14 cellular contexts compared by ENCODE assay signal in genomic region chr7:134502463-134502862, GRCh38. TPM values are rescaled to one million over a fixed set of nuclear protein-coding genes. Genes with fewer than 3 reads are reported as not detected.
DNase-seq lines count a peak whose midpoint lies in the region; ATAC-seq and TF ChIP-seq lines count a peak whose summit lies in the region.
"Had no signal": no experiment of that assay in that cellular context is flagged by ENCODE, and none has a peak within 500 bp of the region (broad histone marks: within the 10 kb centered on the region; RNA-seq: fewer than 3 reads in every experiment).

No MANE protein-coding gene starts in this region.

- no peaks in the 10 kb centered on the region for H3K36me3 Mint-ChIP-seq in nephron progenitor cell (ENCODE audit: low read depth)
- H3K36me3 Mint-ChIP-seq: activated naive CD8-positive, alpha-beta T cell treated with anti-CD3 and anti-CD28 coated beads, Interleukin-2, amount 10 ng/mL, durations not matched to agents 7 days and 5 days had no signal

- peak in 5 of 8 donors; percentile 51 to 85 (median 64) for ATAC-seq in heart right ventricle
- ATAC-seq in GM21367 (IDR thresholded peaks at IDR 0.05; ENCODE audit: unreplicated experiment): no peak
- ATAC-seq in GM21360 (IDR thresholded peaks at IDR 0.05; ENCODE audit: unreplicated experiment): no peak
- ATAC-seq: activated CD8-positive, alpha-beta T cell treated with anti-CD3 and anti-CD28 coated beads for 36 hours; T-helper 17 cell had no signal

- no peak overlapping the region for H3K27ac Mint-ChIP-seq in nephron progenitor cell
- H3K27ac Mint-ChIP-seq: activated CD8-positive, alpha-beta T cell treated with anti-CD3 and anti-CD28 coated beads for 36 hours; activated naive CD8-positive, alpha-beta T cell treated with anti-CD3 and anti-CD28 coated beads, Interleukin-2, amount 10 ng/mL, durations not matched to agents 7 days and 5 days; T-helper 17 cell had no signal

- TF ChIP-seq CTCF in HL-60 (IDR thresholded peaks at IDR 0.05; ENCODE audit: insufficient read depth, low read length): no peak
- no peak for TF ChIP-seq CTCF in ascending aorta (IDR thresholded peaks at IDR 0.05)
- TF ChIP-seq CTCF in heart right ventricle (IDR thresholded peaks at IDR 0.05): no peak
- TF ChIP-seq CTCF in nephron progenitor cell (IDR thresholded peaks at IDR 0.05): no peak

- no peaks in the 10 kb centered on the region for H3K9me3 Mint-ChIP-seq in nephron progenitor cell
- H3K9me3 Mint-ChIP-seq: activated CD8-positive, alpha-beta T cell treated with anti-CD3 and anti-CD28 coated beads for 36 hours; activated naive CD8-positive, alpha-beta T cell treated with anti-CD3 and anti-CD28 coated beads, Interleukin-2, amount 10 ng/mL, durations not matched to agents 7 days and 5 days had no signal

- H3K27ac ChIP-seq in HL-60 (replicated peaks) (no peak overlapping the region), ascending aorta (no peak overlapping the region), heart right ventricle (no peak overlapping the region)

- H3K4me3 ChIP-seq in HL-60 (replicated peaks; ENCODE audit: insufficient read depth, low read length) (no peak overlapping the region), ascending aorta (no peak overlapping the region), heart right ventricle (no peak overlapping the region)

- H3K36me3 ChIP-seq in ascending aorta (no peaks in the 10 kb centered on the region), heart right ventricle (no peaks in the 10 kb centered on the region)

- H3K27me3 Mint-ChIP-seq in nephron progenitor cell (ENCODE audit: low read depth, poor library complexity): peaks cover 2% of the 10 kb centered on the region

- 64 to 76% methylated on average over 2 of the region's 2 CpGs for WGBS in heart right ventricle, 2 donors

- no peaks in the 10 kb centered on the region for H3K9me3 ChIP-seq in ascending aorta
- H3K9me3 ChIP-seq in heart right ventricle: no peaks in the 10 kb centered on the region

- no peak overlapping the region for H3K4me3 Mint-ChIP-seq in nephron progenitor cell
- H3K4me3 Mint-ChIP-seq: activated CD8-positive, alpha-beta T cell treated with anti-CD3 and anti-CD28 coated beads for 36 hours; activated naive CD8-positive, alpha-beta T cell treated with anti-CD3 and anti-CD28 coated beads, Interleukin-2, amount 10 ng/mL, durations not matched to agents 7 days and 5 days; T-helper 17 cell had no signal

- intact Hi-C loops in ascending aorta (cut with DNase I): no loop called here
- intact Hi-C loops in heart right ventricle (cut with DNase I): no loop called here

- no peaks in the 10 kb centered on the region for H3K4me1 Mint-ChIP-seq in nephron progenitor cell
- H3K4me1 Mint-ChIP-seq: activated naive CD8-positive, alpha-beta T cell treated with anti-CD3 and anti-CD28 coated beads, Interleukin-2, amount 10 ng/mL, durations not matched to agents 7 days and 5 days; T-helper 17 cell had no signal

- no peaks in the 10 kb centered on the region for H3K27me3 ChIP-seq in HL-60 (ENCODE audit: insufficient read depth, poor library complexity, severe bottlenecking)
- no peaks in the 10 kb centered on the region for H3K27me3 ChIP-seq in ascending aorta
- H3K27me3 ChIP-seq in heart right ventricle: no peaks in the 10 kb centered on the region

- peak; percentile 36 to 56 for DNase-seq in HL-60 (ENCODE audit: low read depth in 1 of 2, low spot score in 1 of 2)
- DNase-seq in ascending aorta (ENCODE audit: low spot score in 2 of 2): peak; percentile 22 to 78
- DNase-seq in heart right ventricle: peak in 1 of 2 donors; percentile 33
- DNase-seq in stromal cell of bone marrow (ENCODE audit: low read depth): peak; percentile 81
- no peak for DNase-seq in nephron progenitor cell
- no peak for DNase-seq in NCI-H82 treated with DMSO at 0.1 percent for 48 hours (lab: John Stamatoyannopoulos, UW; ENCODE audit: unreplicated experiment)
- DNase-seq: activated CD8-positive, alpha-beta T cell treated with anti-CD3 and anti-CD28 coated beads for 36 hours; activated naive CD8-positive, alpha-beta T cell treated with anti-CD3 and anti-CD28 coated beads, Interleukin-2, amount 10 ng/mL, durations not matched to agents 7 days and 5 days; NCI-H1105; NCI-H82; T-helper 17 cell had no signal

- H3K4me1 ChIP-seq in ascending aorta (peaks cover 0 to 2% of the 10 kb centered on the region in 2 donors), heart right ventricle (peaks cover 0 to 8% (median 0%) of the 10 kb centered on the region in 9 donors)

RNA-seq across cellular contexts. Expression of gene AKR1B10, which starts 24.9 kb away (rescaled TPM):
- total RNA-seq in ascending aorta (not detected), heart right ventricle (1 to 10 TPM in 1 of 10 donors, under 1 TPM in 1, not detected in 8; 0.79 to 1.1 TPM)
- polyA plus RNA-seq in heart right ventricle: under 1 TPM in 1 of 2 donors, not detected in 1; 0.09 TPM
- total RNA-seq: activated CD8-positive, alpha-beta T cell treated with anti-CD3 and anti-CD28 coated beads for 36 hours; activated naive CD8-positive, alpha-beta T cell treated with anti-CD3 and anti-CD28 coated beads, Interleukin-2, amount 10 ng/mL, durations not matched to agents 7 days and 5 days; T-helper 17 cell had no signal
- polyA plus RNA-seq: neural cell had no signal

RNA-seq across cellular contexts. Expression of gene AKR1B1, which starts 43.6 kb away (rescaled TPM):
- total RNA-seq in ascending aorta (78.7 TPM), heart right ventricle (100 to 1,000 TPM; 128 to 231 (median 181) TPM)
- 100 to 1,000 TPM in 1 of 2 donors, 10 to 100 TPM in 1; 96.6 to 317 TPM for polyA plus RNA-seq in heart right ventricle

RNA-seq across cellular contexts. Expression of gene AKR1B15, which starts 46.4 kb away (rescaled TPM):
- total RNA-seq in ascending aorta (not detected), heart right ventricle (not detected)
- polyA plus RNA-seq in heart right ventricle: not detected
- total RNA-seq: activated CD8-positive, alpha-beta T cell treated with anti-CD3 and anti-CD28 coated beads for 36 hours; activated naive CD8-positive, alpha-beta T cell treated with anti-CD3 and anti-CD28 coated beads, Interleukin-2, amount 10 ng/mL, durations not matched to agents 7 days and 5 days; T-helper 17 cell had no signal
- polyA plus RNA-seq: neural cell had no signal

Comparison
In these comparisons a context has a peak if more than half of its experiments do, and no peak if none do; other contexts are left out.
1. DNase-seq: peak in HL-60 (2 of 2), ascending aorta (2 of 2) and stromal cell of bone marrow (single experiment); none in nephron progenitor cell (single experiment) and NCI-H82 treated with DMSO at 0.1 percent for 48 hours (single experiment).
2. ATAC-seq: peak in heart right ventricle (5 of 8); none in GM21367 (single experiment) and GM21360 (single experiment).